In genomic region chr1:198683449-198683848, GRCh38 we compare ENCODE assay signal across 14 cellular contexts. TPM values are rescaled to one million over a fixed set of nuclear protein-coding genes. Genes with fewer than 3 reads are reported as not detected.
A peak's percentile ranks its signal among the peaks of the same experiment; 100 is the strongest.
DNase-seq lines count a peak whose midpoint lies in the region; ATAC-seq lines count a peak whose summit lies in the region.
"Had no signal": no experiment of that assay in that cellular context is flagged by ENCODE, and none has a peak within 500 bp of the region (broad histone marks: within the 10 kb centered on the region; RNA-seq: fewer than 3 reads in every experiment).

No MANE protein-coding gene starts in this region.

- intact Hi-C loops in posterior vena cava (cut with DNase I), result loop anchor here in 1 of 2 donors (5.0 kb wide), 1 partner anchor 1314 kb away; no protein-coding TSS in a partner anchor
- intact Hi-C loops in left cardiac atrium (cut with DNase I), result no loop called here

- H3K27ac Mint-ChIP-seq in stimulated activated naive CD8-positive, alpha-beta T cell treated with anti-CD3 and anti-CD28 coated beads, Interleukin-15, Interleukin-2, amounts not matched to agents 100 ng/mL and 50 ng/mL, for 24 hours, result peak overlapping the region; percentile 94
- H3K27ac Mint-ChIP-seq in T-cell (peak overlapping the region; percentile 94 to 99), memory B cell (peak overlapping the region; percentile 98)

- H3K4me1 Mint-ChIP-seq in stimulated activated naive CD8-positive, alpha-beta T cell treated with anti-CD3 and anti-CD28 coated beads, Interleukin-15, Interleukin-2, amounts not matched to agents 100 ng/mL and 50 ng/mL, for 24 hours (ENCODE audit: low read depth), result peaks cover 92% of the 10 kb centered on the region
- H3K4me1 Mint-ChIP-seq in T-cell (peaks cover 72 to 86% (median 82%) of the 10 kb centered on the region in 3 donors), memory B cell (peaks cover 57% of the 10 kb centered on the region)

- no peaks in the 10 kb centered on the region for H3K27me3 Mint-ChIP-seq in stimulated activated naive CD8-positive, alpha-beta T cell treated with anti-CD3 and anti-CD28 coated beads, Interleukin-15, Interleukin-2, amounts not matched to agents 100 ng/mL and 50 ng/mL, for 24 hours
- H3K27me3 Mint-ChIP-seq in T-cell (no peaks in the 10 kb centered on the region), memory B cell (no peaks in the 10 kb centered on the region)

- H3K36me3 Mint-ChIP-seq in stimulated activated naive CD8-positive, alpha-beta T cell treated with anti-CD3 and anti-CD28 coated beads, Interleukin-15, Interleukin-2, amounts not matched to agents 100 ng/mL and 50 ng/mL, for 24 hours (ENCODE audit: low read depth), result peaks cover 17% of the 10 kb centered on the region
- peaks cover 18% of the 10 kb centered on the region for H3K36me3 Mint-ChIP-seq in T-cell
- peaks cover 10% of the 10 kb centered on the region for H3K36me3 Mint-ChIP-seq in memory B cell

- no peaks in the 10 kb centered on the region for H3K9me3 Mint-ChIP-seq in stimulated activated naive CD8-positive, alpha-beta T cell treated with anti-CD3 and anti-CD28 coated beads, Interleukin-15, Interleukin-2, amounts not matched to agents 100 ng/mL and 50 ng/mL, for 24 hours
- H3K9me3 Mint-ChIP-seq in T-cell, result no peaks in the 10 kb centered on the region
- no peaks in the 10 kb centered on the region for H3K9me3 Mint-ChIP-seq in memory B cell

- POLR2A ChIA-PET in T-cell (lab: Charles Lee), result interaction anchor here (0.6 to 3.7 kb wide), 20 partner anchors 8 to 215 kb away, joined by 3 to 49 read pairs (median 4); partner anchors contain the start of gene PTPRC (in 1 of the 2)

- DNase-seq in stimulated activated naive CD8-positive, alpha-beta T cell treated with anti-CD3 and anti-CD28 coated beads, Interleukin-15, Interleukin-2, amounts not matched to agents 100 U/mL and 50 U/mL, for 24 hours, result no peak
- no peak for DNase-seq in T-cell
- DNase-seq in memory B cell (ENCODE audit: low spot score in 2 of 2), result no peak
- no peak for DNase-seq in posterior vena cava (ENCODE audit: low spot score)
- no peak for DNase-seq in left cardiac atrium
- DNase-seq: erythroblast, GOT3, NCI-H2171, PC-9 had no signal

- CTCF ChIA-PET in T-cell (lab: Charles Lee), result interaction anchor here (1.0 to 3.6 kb wide), 13 partner anchors 19 to 161 kb away, joined by 3 to 31 read pairs (median 4); partner anchors contain the start of gene PTPRC (in 1 of the 2)

- peak overlapping the region; percentile 71 for H3K4me3 Mint-ChIP-seq in stimulated activated naive CD8-positive, alpha-beta T cell treated with anti-CD3 and anti-CD28 coated beads, Interleukin-15, Interleukin-2, amounts not matched to agents 100 ng/mL and 50 ng/mL, for 24 hours
- H3K4me3 Mint-ChIP-seq in T-cell, result peak overlapping the region; percentile 53 to 69 (median 68)
- H3K4me3 Mint-ChIP-seq in memory B cell, result peak overlapping the region; percentile 17

- ATAC-seq in stimulated activated naive CD8-positive, alpha-beta T cell treated with anti-CD3 and anti-CD28 coated beads, Interleukin-15, Interleukin-2, amounts not matched to agents 100 U/mL and 50 U/mL, for 24 hours, result no peak
- ATAC-seq in T-cell (replicated peaks in 1 of 4), result no peak
- no peak for ATAC-seq in memory B cell (ENCODE audit: low read depth)
- no peak for ATAC-seq in GM18511 (IDR thresholded peaks at IDR 0.05; ENCODE audit: unreplicated experiment)
- no peak for ATAC-seq in left cardiac atrium
- no peak for ATAC-seq in HG02610 (IDR thresholded peaks at IDR 0.05; ENCODE audit: unreplicated experiment)

RNA-seq across cellular contexts. Expression of gene PTPRC, which starts 44.6 kb away (rescaled TPM):
- total RNA-seq in T-cell (100 to 1,000 TPM; 674 to 984 (median 781) TPM), posterior vena cava (10 to 100 TPM; 30.8 to 41.7 TPM), left cardiac atrium (10 to 100 TPM; 11.0 to 24.2 TPM)
- total RNA-seq: bronchial epithelial cell, G401 had no signal

Comparison
In these comparisons a context has a peak if more than half of its experiments do, and no peak if none do; other contexts are left out.
1. H3K4me3 Mint-ChIP-seq: peak in every context shown above with its lines; median percentile 71 in stimulated activated naive CD8-positive, alpha-beta T cell treated with anti-CD3 and anti-CD28 coated beads, Interleukin-15, Interleukin-2, amounts not matched to agents 100 ng/mL and 50 ng/mL, for 24 hours; 68 in T-cell; 17 in memory B cell.
2. RNA of gene PTPRC, which starts 44.6 kb away (total RNA-seq): 674 to 984 TPM in T-cell; 30.8 to 41.7 TPM in posterior vena cava and 11.0 to 24.2 TPM in left cardiac atrium; every median in the first group is over 10 times any median in the second.
3. Peak in every context shown above with its lines, with median percentiles within 50 percentile points of each other: H3K27ac Mint-ChIP-seq.